ENCODE assay signal across 21 cellular contexts in genomic region chr1:67439277-67440029, GRCh38.
"Had no signal": no experiment of that assay in that cellular context is flagged by ENCODE, and none has a peak within 500 bp of the region (broad histone marks: within the 10 kb centered on the region; RNA-seq: fewer than 3 reads in every experiment).

No MANE protein-coding gene starts in this region.

- H3K4me3 ChIP-seq: lung, spleen, transverse colon had no signal

- H3K4me3 Mint-ChIP-seq: activated CD8-positive, alpha-beta memory T cell treated with anti-CD3 and anti-CD28 coated beads, Interleukin-2, amount 10 ng/mL, durations not matched to agents 7 days and 5 days; activated naive CD8-positive, alpha-beta T cell; activated T-cell treated with anti-CD3 and anti-CD28 coated beads, Interleukin-2, amount 50 U/mL, for 4 hours; effector memory CD8-positive, alpha-beta T cell; natural killer cell; stimulated activated naive B cell treated with anti-CD40 and anti-IgM and Interleukin-4, amounts not matched to agents 10 μg/mL and 1 μg/mL and 100 μg/mL, for 72 hours; T-helper 17 cell had no signal

- DNase-seq: activated CD4-positive, alpha-beta T cell treated with anti-CD3 and anti-CD28 coated beads, Interleukin-2, amount 50 U/mL, for 48 hours; activated CD4-positive, CD25-positive, alpha-beta regulatory T cell treated with anti-CD3 and anti-CD28 coated beads, Interleukin-2, amount 50 U/mL, for 72 hours; activated CD8-positive, alpha-beta memory T cell treated with anti-CD3 and anti-CD28 coated beads, Interleukin-2, amount 10 ng/mL, durations not matched to agents 7 days and 5 days; activated effector memory CD4-positive, alpha-beta T cell treated with anti-CD3 and anti-CD28 coated beads, Interleukin-2, amount 50 U/mL, for 16 hours; activated T-cell treated with anti-CD3 and anti-CD28 coated beads, Interleukin-2, amount 50 U/mL, for 4 hours; aorta; caudate nucleus; effector memory CD8-positive, alpha-beta T cell; hippocampal formation; natural killer cell; nucleus accumbens; right cardiac atrium; spleen; stimulated activated CD4-positive, alpha-beta T cell treated with anti-CD3 and anti-CD28 coated beads, Interleukin-2, amount 100 ng/mL, for 24 hours; stimulated activated naive B cell treated with anti-CD40 and anti-IgM and Interleukin-4, amounts not matched to agents 10 μg/mL and 1 μg/mL and 100 μg/mL, for 72 hours; T-helper 17 cell; transverse colon had no signal

- H3K36me3 Mint-ChIP-seq: activated CD8-positive, alpha-beta memory T cell treated with anti-CD3 and anti-CD28 coated beads, Interleukin-2, amount 10 ng/mL, durations not matched to agents 7 days and 5 days; activated naive CD8-positive, alpha-beta T cell; natural killer cell; stimulated activated naive B cell treated with anti-CD40 and anti-IgM and Interleukin-4, amounts not matched to agents 10 μg/mL and 1 μg/mL and 100 μg/mL, for 72 hours had no signal

- H3K27me3 ChIP-seq: transverse colon had no signal

- ATAC-seq: activated CD8-positive, alpha-beta memory T cell treated with anti-CD3 and anti-CD28 coated beads, Interleukin-2, amount 10 ng/mL, durations not matched to agents 7 days and 5 days; activated T-cell treated with anti-CD3 and anti-CD28 coated beads, Interleukin-2, amount 50 U/mL, for 4 hours; effector memory CD8-positive, alpha-beta T cell; natural killer cell; right cardiac atrium; stimulated activated naive B cell treated with anti-CD40 and anti-IgM and Interleukin-4, amounts not matched to agents 10 μg/mL and 1 μg/mL and 100 μg/mL, for 72 hours; T-helper 17 cell had no signal

- H3K9me3 Mint-ChIP-seq: activated T-cell treated with anti-CD3 and anti-CD28 coated beads, Interleukin-2, amount 50 U/mL, for 4 hours; effector memory CD8-positive, alpha-beta T cell; natural killer cell; stimulated activated naive B cell treated with anti-CD40 and anti-IgM and Interleukin-4, amounts not matched to agents 10 μg/mL and 1 μg/mL and 100 μg/mL, for 72 hours had no signal

- H3K27ac Mint-ChIP-seq: activated CD8-positive, alpha-beta memory T cell treated with anti-CD3 and anti-CD28 coated beads, Interleukin-2, amount 10 ng/mL, durations not matched to agents 7 days and 5 days; activated naive CD8-positive, alpha-beta T cell; effector memory CD8-positive, alpha-beta T cell; natural killer cell; progenitor cell of endocrine pancreas; T-helper 17 cell had no signal

- H3K4me1 Mint-ChIP-seq: natural killer cell had no signal

- H3K27ac ChIP-seq: epithelial cell of prostate, spleen, transverse colon had no signal

- H3K27me3 Mint-ChIP-seq: activated CD8-positive, alpha-beta memory T cell treated with anti-CD3 and anti-CD28 coated beads, Interleukin-2, amount 10 ng/mL, durations not matched to agents 7 days and 5 days; effector memory CD8-positive, alpha-beta T cell; progenitor cell of endocrine pancreas had no signal

- H3K9me3 ChIP-seq: spleen, transverse colon had no signal

- H3K36me3 ChIP-seq: spleen, transverse colon had no signal
